ENCODE assay signal across 23 cellular contexts in the genomic region with DNA sequence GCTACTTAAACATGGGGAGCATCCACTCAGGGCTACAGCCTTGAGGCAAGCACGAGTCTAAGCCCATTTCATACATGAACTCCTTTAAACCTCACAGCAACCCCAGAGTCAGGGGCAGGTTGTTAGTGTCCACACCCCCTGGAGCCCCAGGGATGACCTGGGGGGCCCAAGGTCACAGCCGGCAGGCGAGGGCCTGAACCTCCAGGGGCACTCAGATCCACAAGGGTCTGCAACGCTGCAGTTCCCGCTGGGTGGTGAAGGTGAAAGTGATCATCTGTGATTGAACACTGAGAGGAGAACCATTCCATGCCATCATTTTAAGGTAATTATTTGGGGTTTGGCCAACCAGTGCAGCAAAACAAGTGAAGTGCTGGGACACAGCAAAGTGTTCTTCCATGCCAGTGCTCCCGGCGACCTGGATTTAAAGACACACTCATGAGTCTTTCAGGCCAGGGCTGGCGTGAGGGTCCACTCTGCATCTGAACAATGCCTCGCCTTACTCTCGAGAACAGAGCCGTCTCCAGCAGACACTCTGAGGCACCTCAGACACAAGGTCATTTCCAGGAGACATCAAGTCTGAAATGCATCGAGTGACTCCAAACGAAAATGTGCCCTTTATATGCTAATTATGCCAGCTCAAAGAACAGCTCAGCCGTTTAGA.
"Had no signal": no experiment of that assay in that cellular context is flagged by ENCODE, and none has a peak within 500 bp of the region (broad histone marks: within the 10 kb centered on the region; RNA-seq: fewer than 3 reads in every experiment).

No MANE protein-coding gene starts in this region.

- H3K27me3 ChIP-seq: body of pancreas, neutrophil, pancreas had no signal

- H3K27ac Mint-ChIP-seq: activated naive CD8-positive, alpha-beta T cell treated with anti-CD3 and anti-CD28 coated beads, Interleukin-2, amount 50 U/mL, for 24 hours; activated T-helper 1 cell treated with anti-CD3 and anti-CD28 coated beads, Interleukin-12 subunit alpha, Interleukin-12 subunit beta, Interleukin-2, Interleukin-4 antibody, amounts not matched to agents 30 ng/mL and 10 ng/mL and 1 ng/mL, durations not matched to agents 14 hours and 24 hours and 36 hours; immature natural killer cell; nephron; stimulated activated naive B cell treated with anti-CD40 and anti-IgM and Interleukin-4, amounts not matched to agents 10 μg/mL and 1 μg/mL and 100 μg/mL, for 72 hours; T-cell; T-helper 2 cell treated with Interferon-gamma antibody and Interleukin-4, amounts not matched to agents 5 μg/mL and 100 μg/mL, for 36 hours had no signal

- H3K4me1 ChIP-seq: body of pancreas, pancreas had no signal

- H3K36me3 Mint-ChIP-seq: immature natural killer cell; stimulated activated naive B cell treated with anti-CD40 and anti-IgM and Interleukin-4, amounts not matched to agents 10 μg/mL and 1 μg/mL and 100 μg/mL, for 72 hours; T-cell had no signal

- DNase-seq: activated CD4-positive, CD25-positive, alpha-beta regulatory T cell treated with anti-CD3 and anti-CD28 coated beads, Interleukin-2, amount 50 U/mL, for 72 hours; activated gamma-delta T cell; activated naive CD4-positive, alpha-beta T cell treated with anti-CD3 and anti-CD28 coated beads, Interleukin-2, amount 50 U/mL, for 16 hours; activated naive CD8-positive, alpha-beta T cell treated with anti-CD3 and anti-CD28 coated beads, Interleukin-2, amount 50 U/mL, for 24 hours; anterior cingulate cortex; body of pancreas; effector CD4-positive, alpha-beta T cell; foreskin melanocyte; immature natural killer cell; kidney glomerular epithelial cell; left ventricle myocardium superior; pancreas; stimulated activated CD4-positive, alpha-beta T cell treated with anti-CD3 and anti-CD28 coated beads, Interleukin-2, amount 100 ng/mL, for 48 hours; stimulated activated CD8-positive, alpha-beta memory T cell treated with anti-CD3 and anti-CD28 coated beads, Interleukin-4, amount 100 ng/mL, for 48 hours; stimulated activated naive B cell treated with anti-CD40 and anti-IgM and Interleukin-4, amounts not matched to agents 10 μg/mL and 1 μg/mL and 100 μg/mL, for 72 hours; T-cell; trophoblast cell; WERI-Rb-1 had no signal

- H3K4me3 Mint-ChIP-seq: activated naive CD8-positive, alpha-beta T cell treated with anti-CD3 and anti-CD28 coated beads, Interleukin-2, amount 50 U/mL, for 24 hours; activated T-helper 1 cell treated with anti-CD3 and anti-CD28 coated beads, Interleukin-12 subunit alpha, Interleukin-12 subunit beta, Interleukin-2, Interleukin-4 antibody, amounts not matched to agents 30 ng/mL and 10 ng/mL and 1 ng/mL, durations not matched to agents 14 hours and 24 hours and 36 hours; immature natural killer cell; nephron; stimulated activated naive B cell treated with anti-CD40 and anti-IgM and Interleukin-4, amounts not matched to agents 10 μg/mL and 1 μg/mL and 100 μg/mL, for 72 hours; T-cell; T-helper 2 cell treated with Interferon-gamma antibody and Interleukin-4, amounts not matched to agents 5 μg/mL and 100 μg/mL, for 36 hours had no signal

- H3K4me1 Mint-ChIP-seq: immature natural killer cell; stimulated activated naive B cell treated with anti-CD40 and anti-IgM and Interleukin-4, amounts not matched to agents 10 μg/mL and 1 μg/mL and 100 μg/mL, for 72 hours had no signal

- H3K27ac ChIP-seq: body of pancreas, cardiac muscle cell, neutrophil, pancreas, WERI-Rb-1 had no signal

- H3K9me3 ChIP-seq: body of pancreas, neutrophil, pancreas had no signal

- ATAC-seq: activated naive CD8-positive, alpha-beta T cell treated with anti-CD3 and anti-CD28 coated beads, Interleukin-2, amount 50 U/mL, for 24 hours; body of pancreas; left ventricle myocardium superior; pancreas; stimulated activated naive B cell treated with anti-CD40 and anti-IgM and Interleukin-4, amounts not matched to agents 10 μg/mL and 1 μg/mL and 100 μg/mL, for 72 hours; T-cell had no signal

- H3K9me3 Mint-ChIP-seq: activated naive CD8-positive, alpha-beta T cell treated with anti-CD3 and anti-CD28 coated beads, Interleukin-2, amount 50 U/mL, for 24 hours; activated T-helper 1 cell treated with anti-CD3 and anti-CD28 coated beads, Interleukin-12 subunit alpha, Interleukin-12 subunit beta, Interleukin-2, Interleukin-4 antibody, amounts not matched to agents 30 ng/mL and 10 ng/mL and 1 ng/mL, durations not matched to agents 14 hours and 24 hours and 36 hours; stimulated activated naive B cell treated with anti-CD40 and anti-IgM and Interleukin-4, amounts not matched to agents 10 μg/mL and 1 μg/mL and 100 μg/mL, for 72 hours; T-cell; T-helper 2 cell treated with Interferon-gamma antibody and Interleukin-4, amounts not matched to agents 5 μg/mL and 100 μg/mL, for 36 hours had no signal

- H3K36me3 ChIP-seq: cardiac muscle cell, neutrophil, pancreas, WERI-Rb-1 had no signal

- H3K4me3 ChIP-seq: body of pancreas, cardiac muscle cell, pancreas had no signal
